Comparison of ENCODE assay signal across 14 cellular contexts in the genomic region with DNA sequence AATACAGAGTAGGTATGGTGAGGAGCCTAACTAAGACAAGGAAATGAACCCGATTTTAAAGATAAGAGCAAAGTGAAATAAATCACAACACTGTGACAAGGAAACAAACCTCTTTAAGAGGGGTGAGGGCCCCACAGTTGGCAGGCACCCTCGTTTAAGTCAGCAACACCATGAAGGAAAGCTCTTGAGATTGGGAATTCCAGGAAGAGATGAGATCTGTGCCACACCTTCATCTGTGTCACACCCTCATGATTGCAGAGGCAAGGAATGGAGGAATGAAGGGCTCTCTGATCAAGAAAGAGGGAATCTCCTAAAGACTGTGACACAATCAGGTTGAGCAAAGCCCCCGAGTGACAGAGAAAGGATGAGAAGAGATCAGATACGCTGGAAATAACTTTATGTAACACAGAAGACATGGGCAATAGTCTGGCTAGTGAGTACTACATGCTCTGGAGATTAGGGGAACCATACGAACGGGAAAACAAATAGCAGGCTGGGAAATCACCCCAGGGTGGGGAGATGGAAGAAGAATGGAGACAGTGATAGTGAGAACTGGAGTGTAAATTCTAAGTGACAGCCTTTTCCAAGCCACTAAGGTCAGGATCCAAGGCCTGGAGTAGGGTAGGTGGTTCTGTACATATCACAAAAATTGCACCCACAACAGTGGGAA. TPM values are rescaled to one million over a fixed set of nuclear protein-coding genes. Genes with fewer than 3 reads are reported as not detected.
"Had no signal": no experiment of that assay in that cellular context is flagged by ENCODE, and none has a peak within 500 bp of the region (broad histone marks: within the 10 kb centered on the region; RNA-seq: fewer than 3 reads in every experiment).

No MANE protein-coding gene starts in this region.

RNA-seq across cellular contexts. Expression of a gene that starts 51.7 kb away (rescaled TPM):
- total RNA-seq: activated CD8-positive, alpha-beta T cell treated with anti-CD3 and anti-CD28 coated beads, Interleukin-2, amount 10 ng/mL, durations not matched to agents 7 days and 5 days; activated T-helper 1 cell treated with anti-CD3 and anti-CD28 coated beads, Interleukin-12 subunit alpha, Interleukin-12 subunit beta, Interleukin-2, Interleukin-4 antibody, amounts not matched to agents 30 ng/mL and 10 ng/mL and 1 ng/mL, durations not matched to agents 14 hours and 24 hours and 36 hours; body of pancreas; cardiac septum; chondrocyte; esophagus squamous epithelium; heart left ventricle; left lobe of liver; lung microvascular endothelial cell; natural killer cell treated with Interleukin-12 subunit alpha and Interleukin-12 subunit beta and Interleukin-15 and Interleukin-18, amount 100 ng/mL, for 72 hours; stomach; suprapubic skin; T-helper 2 cell treated with Interferon-gamma antibody and Interleukin-4, amounts not matched to agents 100 ng/mL and 5 ng/mL, for 36 hours; transverse colon had no signal
- polyA plus RNA-seq: heart left ventricle, stomach had no signal
